Comparison of ENCODE assay signal across 8 cellular contexts in genomic region chr1:145009928-145010327, GRCh38.
DNase-seq lines count a peak whose midpoint lies in the region; ATAC-seq, FAIRE-seq and TF ChIP-seq lines count a peak whose summit lies in the region.
"Not testable (repeated sequence)": the region's sequence is repeated elsewhere in the genome, so short reads cannot be mapped to it uniquely, and the experiment has no call there.

No MANE protein-coding gene starts in this region.

- H3K4me2 ChIP-seq in SU-DHL-6 (ENCODE audit: low read depth, low read length, poor library complexity, severe bottlenecking), result peak overlapping the region; percentile 42

- POLR2A ChIA-PET in activated CD4-positive, alpha-beta memory T cell treated with anti-CD3 and anti-CD28 coated beads, Interleukin-2, amount 10 ng/mL, durations not matched to agents 7 days and 5 days (lab: Charles Lee), result not testable (repeated sequence)

- not testable (repeated sequence) for H3K36me3 Mint-ChIP-seq in CD14-positive monocyte; activated CD4-positive, alpha-beta memory T cell treated with anti-CD3 and anti-CD28 coated beads, Interleukin-2, amount 10 ng/mL, durations not matched to agents 7 days and 5 days (ENCODE audit: low read depth); activated naive CD8-positive, alpha-beta T cell; dendritic cell treated with granulocyte-macrophage colony-stimulating factor and Interleukin-4, amounts not matched to agents 40 ng/mL and 50 ng/mL, for 4 days (ENCODE audit: low read depth)

- not testable (repeated sequence) for H3F3A ChIP-seq in SU-DHL-6 (ENCODE audit: insufficient read depth)

- peak; percentile 53 for ATAC-seq in lung (ENCODE audit: insufficient read depth, low FRiP score)

- intact Hi-C loops in CD14-positive monocyte (cut with micrococcal nuclease); dendritic cell treated with granulocyte-macrophage colony-stimulating factor and Interleukin-4, amounts not matched to agents 40 ng/mL and 50 ng/mL, for 4 days (cut with micrococcal nuclease): not testable (repeated sequence)

- not testable (repeated sequence) for H2AFZ ChIP-seq in SU-DHL-6 (ENCODE audit: low read depth, low read length, severe bottlenecking)

- not testable (repeated sequence) for H3K9me3 Mint-ChIP-seq in CD14-positive monocyte; activated CD4-positive, alpha-beta memory T cell treated with anti-CD3 and anti-CD28 coated beads, Interleukin-2, amount 10 ng/mL, durations not matched to agents 7 days and 5 days; activated naive CD8-positive, alpha-beta T cell (ENCODE audit: low read depth); dendritic cell treated with granulocyte-macrophage colony-stimulating factor and Interleukin-4, amounts not matched to agents 40 ng/mL and 50 ng/mL, for 4 days

- not testable (repeated sequence) for H3K9ac ChIP-seq in SU-DHL-6 (ENCODE audit: low read length)

- not testable (repeated sequence) for H3K9me2 ChIP-seq in SU-DHL-6 (replicated peaks; ENCODE audit: insufficient read depth, low read length)

- not testable (repeated sequence) for H3K4me1 ChIP-seq in lung (ENCODE audit: control insufficient read depth in 2 of 2, insufficient read depth in 2 of 2, low read length in 2 of 2)

- peak; percentile 30 for DNase-seq in CD14-positive monocyte (ENCODE audit: low spot score)
- DNase-seq in H54 (ENCODE audit: insufficient read length, low spot score); lung (ENCODE audit: low spot score): not testable (repeated sequence)
- peak; percentile 17 for DNase-seq in activated CD4-positive, alpha-beta memory T cell treated with anti-CD3 and anti-CD28 coated beads, Interleukin-2, amount 10 ng/mL, durations not matched to agents 7 days and 5 days
- DNase-seq in stimulated activated CD4-positive, alpha-beta T cell treated with anti-CD3 and anti-CD28 coated beads, Interleukin-15, amount 100 ng/mL, for 24 hours, result peak; percentile 4

- peak; percentile 48 for FAIRE-seq in H54 (lab: Jason Lieb, UNC)

- TF ChIP-seq CTCF in CD14-positive monocyte (IDR thresholded peaks at IDR 0.05); SU-DHL-6 (IDR thresholded peaks at IDR 0.05; ENCODE audit: insufficient read depth, low read length, poor library complexity, severe bottlenecking); lung (IDR thresholded peaks at IDR 0.05; ENCODE audit: control extremely low read depth, extremely low read depth): not testable (repeated sequence)

- not testable (repeated sequence) for H3K4me1 Mint-ChIP-seq in CD14-positive monocyte; activated CD4-positive, alpha-beta memory T cell treated with anti-CD3 and anti-CD28 coated beads, Interleukin-2, amount 10 ng/mL, durations not matched to agents 7 days and 5 days; activated naive CD8-positive, alpha-beta T cell (ENCODE audit: low read depth); dendritic cell treated with granulocyte-macrophage colony-stimulating factor and Interleukin-4, amounts not matched to agents 40 ng/mL and 50 ng/mL, for 4 days (ENCODE audit: low read depth)

- H3K79me2 ChIP-seq in SU-DHL-6 (ENCODE audit: insufficient read depth, low read length), result not testable (repeated sequence)

- not testable (repeated sequence) for H3K4me3 ChIP-seq in SU-DHL-6 (ENCODE audit: insufficient read depth, low read length, poor library complexity, severe bottlenecking); lung

- not testable (repeated sequence) for H4K20me1 ChIP-seq in SU-DHL-6 (ENCODE audit: low read depth, low read length)

- WGBS in lung, 2 donors, result 5 to 22% methylated on average over 3 of the region's 3 CpGs

- not testable (repeated sequence) for H3K27ac ChIP-seq in SU-DHL-6 (ENCODE audit: low read depth, low read length); lung (ENCODE audit: low read depth in 1 of 2, low read length in 1 of 2)

- peak overlapping the region in 6 of 7 donors; percentile 76 to 90 (median 86) for H3K27ac Mint-ChIP-seq in CD14-positive monocyte
- peak overlapping the region; percentile 38 for H3K27ac Mint-ChIP-seq in activated CD4-positive, alpha-beta memory T cell treated with anti-CD3 and anti-CD28 coated beads, Interleukin-2, amount 10 ng/mL, durations not matched to agents 7 days and 5 days
- H3K27ac Mint-ChIP-seq in activated naive CD8-positive, alpha-beta T cell; dendritic cell treated with granulocyte-macrophage colony-stimulating factor and Interleukin-4, amounts not matched to agents 40 ng/mL and 50 ng/mL, for 4 days: not testable (repeated sequence)

- not testable (repeated sequence) for H3K36me3 ChIP-seq in SU-DHL-6 (ENCODE audit: low read length); lung (ENCODE audit: control insufficient read depth in 2 of 2, insufficient read depth in 2 of 2, low read length in 2 of 2)

- not testable (repeated sequence) for H3K9me3 ChIP-seq in SU-DHL-6 (ENCODE audit: insufficient read depth, low read length); lung (ENCODE audit: control insufficient read depth in 2 of 2, insufficient read depth in 1 of 2, low read length in 1 of 2)

- CTCF ChIA-PET in activated CD4-positive, alpha-beta memory T cell treated with anti-CD3 and anti-CD28 coated beads, Interleukin-2, amount 10 ng/mL, durations not matched to agents 7 days and 5 days (lab: Charles Lee), result not testable (repeated sequence)

- H3K4me3 Mint-ChIP-seq in CD14-positive monocyte, result peak overlapping the region in 1 of 2 donors; percentile 65
- H3K4me3 Mint-ChIP-seq in activated CD4-positive, alpha-beta memory T cell treated with anti-CD3 and anti-CD28 coated beads, Interleukin-2, amount 10 ng/mL, durations not matched to agents 7 days and 5 days, result peak overlapping the region; percentile 51
- H3K4me3 Mint-ChIP-seq in activated naive CD8-positive, alpha-beta T cell, result peak overlapping the region; percentile 49
- peak overlapping the region; percentile 17 for H3K4me3 Mint-ChIP-seq in dendritic cell treated with granulocyte-macrophage colony-stimulating factor and Interleukin-4, amounts not matched to agents 40 ng/mL and 50 ng/mL, for 4 days

- H3K27me3 ChIP-seq in SU-DHL-6 (ENCODE audit: low read length); lung (ENCODE audit: control insufficient read depth, insufficient read depth): not testable (repeated sequence)

- TF ChIP-seq POLR2A in H54 (IDR thresholded peaks at IDR 0.05; ENCODE audit: low read depth, low read length), result not testable (repeated sequence)

- not testable (repeated sequence) for H3K27me3 Mint-ChIP-seq in CD14-positive monocyte (ENCODE audit: low read depth in 3 of 3); activated CD4-positive, alpha-beta memory T cell treated with anti-CD3 and anti-CD28 coated beads, Interleukin-2, amount 10 ng/mL, durations not matched to agents 7 days and 5 days; activated naive CD8-positive, alpha-beta T cell; dendritic cell treated with granulocyte-macrophage colony-stimulating factor and Interleukin-4, amounts not matched to agents 40 ng/mL and 50 ng/mL, for 4 days
